34 cellular contexts compared by ENCODE assay signal in genomic region chr6:165422192-165422591, GRCh38.
"Had no signal": no experiment of that assay in that cellular context is flagged by ENCODE, and none has a peak within 500 bp of the region (broad histone marks: within the 10 kb centered on the region; RNA-seq: fewer than 3 reads in every experiment).

No MANE protein-coding gene starts in this region.

- H3K4me1 ChIP-seq: adrenal gland, Peyer's patch, SJSA1 had no signal

- H3K36me3 ChIP-seq: adrenal gland, MG63, Peyer's patch, SJSA1 had no signal

- H3K9me3 Mint-ChIP-seq: activated CD4-positive, alpha-beta T cell treated with anti-CD3 and anti-CD28 coated beads, Interleukin-2, amount 10 ng/mL, durations not matched to agents 7 days and 5 days; T-helper 1 cell treated with Interleukin-12 subunit alpha and Interleukin-12 subunit beta and Interleukin-4 antibody, amounts not matched to agents 30 μg/mL and 1 μg/mL, for 36 hours; T-helper 2 cell treated with Interferon-gamma antibody and Interleukin-4, amounts not matched to agents 5 μg/mL and 100 μg/mL, for 36 hours had no signal

- H3K27me3 Mint-ChIP-seq: activated CD4-positive, alpha-beta T cell treated with anti-CD3 and anti-CD28 coated beads for 36 hours; activated CD4-positive, alpha-beta T cell treated with anti-CD3 and anti-CD28 coated beads, Interleukin-2, amount 10 ng/mL, durations not matched to agents 7 days and 5 days; activated T-cell treated with anti-CD3 and anti-CD28 coated beads, Interleukin-2, amount 50 U/mL, for 24 hours; brain had no signal

- H3K4me3 Mint-ChIP-seq: activated CD4-positive, alpha-beta T cell treated with anti-CD3 and anti-CD28 coated beads for 36 hours; activated CD4-positive, alpha-beta T cell treated with anti-CD3 and anti-CD28 coated beads, Interleukin-2, amount 10 ng/mL, durations not matched to agents 7 days and 5 days; activated CD8-positive, alpha-beta T cell treated with anti-CD3 and anti-CD28 coated beads, Interleukin-2, amount 10 ng/mL, durations not matched to agents 7 days and 5 days; activated T-cell treated with anti-CD3 and anti-CD28 coated beads, Interleukin-2, amount 50 U/mL, for 24 hours; brain; T-helper 1 cell treated with Interleukin-12 subunit alpha and Interleukin-12 subunit beta and Interleukin-4 antibody, amounts not matched to agents 30 μg/mL and 1 μg/mL, for 36 hours; T-helper 2 cell treated with Interferon-gamma antibody and Interleukin-4, amounts not matched to agents 5 μg/mL and 100 μg/mL, for 36 hours; WTC11 had no signal

- ATAC-seq: activated CD4-positive, alpha-beta T cell treated with anti-CD3 and anti-CD28 coated beads for 36 hours; activated CD4-positive, CD25-positive, alpha-beta regulatory T cell treated with anti-CD3 and anti-CD28 coated beads, Interleukin-2, amount 50 U/mL, for 24 hours; activated CD8-positive, alpha-beta T cell treated with anti-CD3 and anti-CD28 coated beads, Interleukin-2, amount 10 ng/mL, durations not matched to agents 7 days and 5 days; activated naive CD4-positive, alpha-beta T cell treated with anti-CD3 and anti-CD28 coated beads, Interleukin-2, amount 50 U/mL, for 72 hours; PC-3; WTC11 had no signal

- H3K9me3 ChIP-seq: adrenal gland, MG63, Peyer's patch, SJSA1, SK-N-SH had no signal

- H3K4me1 Mint-ChIP-seq: activated CD4-positive, alpha-beta T cell treated with anti-CD3 and anti-CD28 coated beads for 36 hours; activated CD4-positive, alpha-beta T cell treated with anti-CD3 and anti-CD28 coated beads, Interleukin-2, amount 10 ng/mL, durations not matched to agents 7 days and 5 days; brain had no signal

- FAIRE-seq: TTC549 had no signal

- H3K9ac ChIP-seq: SK-N-SH had no signal

- H3K27ac ChIP-seq: adrenal gland, Peyer's patch, SJSA1 had no signal

- H3K36me3 Mint-ChIP-seq: activated naive CD4-positive, alpha-beta T cell treated with anti-CD3 and anti-CD28 coated beads, Interleukin-2, amount 50 U/mL, for 72 hours had no signal

- H3K27me3 ChIP-seq: adrenal gland, MG63, Peyer's patch had no signal

- H3K27ac Mint-ChIP-seq: activated CD4-positive, alpha-beta T cell treated with anti-CD3 and anti-CD28 coated beads for 36 hours; activated CD4-positive, alpha-beta T cell treated with anti-CD3 and anti-CD28 coated beads, Interleukin-2, amount 10 ng/mL, durations not matched to agents 7 days and 5 days; activated CD8-positive, alpha-beta T cell treated with anti-CD3 and anti-CD28 coated beads, Interleukin-2, amount 10 ng/mL, durations not matched to agents 7 days and 5 days; activated T-cell treated with anti-CD3 and anti-CD28 coated beads, Interleukin-2, amount 50 U/mL, for 24 hours; activated T-helper 2 cell treated with anti-CD3 and anti-CD28 coated beads, Interferon-gamma antibody, Interleukin-2, Interleukin-4, amounts not matched to agents 10 μg/mL and 5 μg/mL and 100 μg/mL, durations not matched to agents 14 hours and 24 hours and 36 hours; brain; T-helper 1 cell treated with Interleukin-12 subunit alpha and Interleukin-12 subunit beta and Interleukin-4 antibody, amounts not matched to agents 30 μg/mL and 1 μg/mL, for 36 hours; T-helper 2 cell treated with Interferon-gamma antibody and Interleukin-4, amounts not matched to agents 5 μg/mL and 100 μg/mL, for 36 hours; WTC11 had no signal

- H3K4me2 ChIP-seq: SK-N-SH had no signal

- H3K4me3 ChIP-seq: adrenal gland, MG63, Peyer's patch, SJSA1 had no signal

- DNase-seq: activated CD4-positive, alpha-beta T cell treated with anti-CD3 and anti-CD28 coated beads for 36 hours; activated CD4-positive, alpha-beta T cell treated with anti-CD3 and anti-CD28 coated beads, Interleukin-2, amount 10 ng/mL, durations not matched to agents 7 days and 5 days; activated CD4-positive, alpha-beta T cell treated with anti-CD3 and anti-CD28 coated beads, Interleukin-2, amount 50 U/mL, for 48 hours; activated CD8-positive, alpha-beta T cell treated with anti-CD3 and anti-CD28 coated beads, Interleukin-2, amount 10 ng/mL, durations not matched to agents 7 days and 5 days; activated gamma-delta T cell; activated naive CD4-positive, alpha-beta T cell treated with Interleukin-2 at 50 U/mL for 16 hours; activated T-cell treated with anti-CD3 and anti-CD28 coated beads, Interleukin-2, amount 50 U/mL, for 24 hours; adrenal gland; anterior cingulate cortex; central memory CD4-positive, alpha-beta T cell; MG63; NCI-H1048; NCI-H1105 treated with DMSO at 0.1 percent for 48 hours; NCI-H1436 treated with DMSO at 0.1 percent for 48 hours; NCI-H1694 treated with DMSO at 0.1 percent for 48 hours; NCI-H2029; NCI-H510A; NCI-H526; NCI-H748 treated with DMSO at 0.1 percent for 48 hours; NK-92 treated with Interleukin-12 subunit alpha and Interleukin-12 subunit beta, amount 100 ng/mL, for 24 hours; PC-3; Peyer's patch; RPMI8226; SHP77 treated with DMSO at 0.1 percent for 48 hours; SK-N-SH had no signal
